11 cellular contexts compared by ENCODE assay signal in the genomic region with DNA sequence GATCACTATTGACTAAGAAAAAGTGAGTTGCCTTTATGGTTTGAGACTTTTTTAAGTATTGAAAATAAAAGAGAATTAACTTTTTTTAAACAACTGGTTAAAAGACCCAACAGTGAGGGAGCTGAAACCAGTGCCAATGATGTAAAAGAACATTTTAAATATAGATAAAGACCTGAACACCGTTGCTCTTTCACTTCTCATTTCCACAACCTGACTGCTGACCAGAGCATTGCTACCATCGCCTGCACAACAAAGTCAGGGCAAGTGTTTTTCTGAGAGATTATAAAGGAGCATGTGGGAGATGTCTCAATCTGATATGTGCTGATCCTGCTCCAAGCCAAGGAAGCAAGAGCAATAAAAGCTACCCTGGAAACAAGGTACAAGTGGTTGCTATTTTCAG. TPM values are rescaled to one million over a fixed set of nuclear protein-coding genes. Genes with fewer than 3 reads are reported as not detected.
A peak's percentile ranks its signal among the peaks of the same experiment; 100 is the strongest.
DNase-seq lines count a peak whose midpoint lies in the region; ATAC-seq and TF ChIP-seq lines count a peak whose summit lies in the region.
"Had no signal": no experiment of that assay in that cellular context is flagged by ENCODE, and none has a peak within 500 bp of the region (broad histone marks: within the 10 kb centered on the region; RNA-seq: fewer than 3 reads in every experiment).

No MANE protein-coding gene starts in this region.

- no peak overlapping the region for H3K4me3 ChIP-seq in ascending aorta
- H3K4me3 ChIP-seq: SJSA1 had no signal

- no peaks in the 10 kb centered on the region for H3K27me3 ChIP-seq in ascending aorta
- H3K27me3 ChIP-seq: SJSA1 had no signal

- no peak overlapping the region for H3K27ac Mint-ChIP-seq in HFFc6
- H3K27ac Mint-ChIP-seq: CD4-positive, alpha-beta T cell had no signal

- DNase-seq in OCI-M1 (lab: John Stamatoyannopoulos, UW) (peak; percentile 61), HFFc6 (no peak), sciatic nerve (ENCODE audit: low spot score) (no peak), ascending aorta (ENCODE audit: low spot score in 2 of 2) (no peak), DMS79 (lab: John Stamatoyannopoulos, UW) (no peak)
- DNase-seq: CD4-positive, alpha-beta T cell; NCI-H1105 had no signal

- no peaks in the 10 kb centered on the region for H3K36me3 Mint-ChIP-seq in HFFc6 (ENCODE audit: low read depth)

- TF ChIP-seq POLR2A in GM18505 (IDR thresholded peaks at IDR 0.05; ENCODE audit: borderline replicate concordance, extremely low read depth, insufficient read depth, insufficient read length), result no peak

- H3K27me3 Mint-ChIP-seq in HFFc6 (ENCODE audit: insufficient read depth), result no peaks in the 10 kb centered on the region
- H3K27me3 Mint-ChIP-seq: CD4-positive, alpha-beta T cell had no signal

- H3K4me1 ChIP-seq in ascending aorta, result peaks cover 0 to 26% of the 10 kb centered on the region in 2 donors
- H3K4me1 ChIP-seq: SJSA1 had no signal

- intact Hi-C loops in sciatic nerve (cut with DNase I) (no loop called here), ascending aorta (cut with DNase I) (no loop called here)

- no peaks in the 10 kb centered on the region for H3K9me3 Mint-ChIP-seq in HFFc6
- H3K9me3 Mint-ChIP-seq: CD4-positive, alpha-beta T cell had no signal

- H3K4me3 Mint-ChIP-seq in HFFc6, result no peak overlapping the region
- H3K4me3 Mint-ChIP-seq: CD4-positive, alpha-beta T cell had no signal

- TF ChIP-seq CTCF in HFFc6 (IDR thresholded peaks at IDR 0.05) (no peak), ascending aorta (IDR thresholded peaks at IDR 0.05) (no peak)

- H3K4me1 Mint-ChIP-seq in HFFc6 (ENCODE audit: low read depth), result peaks cover 16% of the 10 kb centered on the region

- ATAC-seq in GM18505 (IDR thresholded peaks at IDR 0.05; ENCODE audit: unreplicated experiment) (peak; percentile 74), GM21360 (IDR thresholded peaks at IDR 0.05; ENCODE audit: unreplicated experiment) (peak; percentile 73), HG03064 (IDR thresholded peaks at IDR 0.05; ENCODE audit: low read depth, unreplicated experiment) (peak; percentile 78), sciatic nerve (no peak)

- no peak overlapping the region for H3K27ac ChIP-seq in ascending aorta
- H3K27ac ChIP-seq: SJSA1 had no signal

- H3K9me3 ChIP-seq in ascending aorta, result no peaks in the 10 kb centered on the region
- H3K9me3 ChIP-seq: SJSA1 had no signal

- no peaks in the 10 kb centered on the region for H3K36me3 ChIP-seq in ascending aorta
- H3K36me3 ChIP-seq: SJSA1 had no signal

RNA-seq across cellular contexts. Expression of gene IMMP2L, which starts 34.7 kb away (rescaled TPM):
- total RNA-seq in HFFc6 (2021; fragmentation: NEBNext Ultra II Directional; extraction: Animal tissue kit (Norgen Biotek cat#: 25700)), result 10 to 100 TPM in 3 of 6 experiments, 1 to 10 TPM in 3; 7.2 to 13.6 (median 10.1) TPM
- total RNA-seq in sciatic nerve (33.6 TPM), ascending aorta (143 TPM)
